Comparison of ENCODE assay signal across 20 cellular contexts in the genomic region with DNA sequence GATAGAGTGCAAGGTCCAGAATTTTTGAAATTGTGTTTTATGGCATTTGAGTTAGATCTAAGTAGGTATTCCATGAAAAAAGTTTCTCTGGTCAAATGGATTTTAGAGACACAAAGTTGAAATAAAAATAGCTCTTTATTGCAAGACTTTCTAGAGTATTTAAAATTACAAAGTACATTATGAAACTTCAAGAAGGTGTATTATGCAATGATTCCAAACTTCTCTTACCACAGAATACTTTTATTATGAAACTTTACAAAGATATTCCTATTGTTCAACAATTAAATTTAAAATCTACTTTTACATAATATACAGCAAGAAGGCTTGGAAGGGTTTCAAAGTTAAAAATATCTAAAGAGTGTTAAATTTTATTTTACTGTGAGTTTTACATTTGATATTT.
"Had no signal": no experiment of that assay in that cellular context is flagged by ENCODE, and none has a peak within 500 bp of the region (broad histone marks: within the 10 kb centered on the region; RNA-seq: fewer than 3 reads in every experiment).

No MANE protein-coding gene starts in this region.

- DNase-seq: cortex of kidney; effector memory CD4-positive, alpha-beta T cell; foreskin melanocyte; head of caudate nucleus; kidney; left colon; mesendoderm; naive thymus-derived CD4-positive, alpha-beta T cell; stimulated activated CD4-positive, alpha-beta T cell treated with anti-CD3 and anti-CD28 coated beads, Interleukin-4, amount 100 ng/mL, for 1 hour; stimulated activated CD8-positive, alpha-beta memory T cell treated with anti-CD3 and anti-CD28 coated beads, Interleukin-4, amount 100 ng/mL, for 48 hours; stimulated activated naive CD8-positive, alpha-beta T cell treated with anti-CD3 and anti-CD28 coated beads, Interleukin-15, Interleukin-2, amounts not matched to agents 100 U/mL and 50 U/mL, for 24 hours; tibial artery; upper lobe of left lung; uterus had no signal

- H3K27ac ChIP-seq: epithelial cell of prostate, esophagus muscularis mucosa, hepatocyte, neutrophil, upper lobe of left lung, uterus had no signal

- H3K4me1 ChIP-seq: esophagus muscularis mucosa, upper lobe of left lung, uterus had no signal

- H3K36me3 ChIP-seq: neutrophil, uterus had no signal

- H3K4me3 ChIP-seq: esophagus muscularis mucosa, hepatocyte, tibial artery, upper lobe of left lung, uterus had no signal

- H3K27me3 ChIP-seq: esophagus muscularis mucosa, hepatocyte, neutrophil, tibial artery, upper lobe of left lung, uterus had no signal

- ATAC-seq: left colon; naive thymus-derived CD4-positive, alpha-beta T cell; right cardiac atrium; stimulated activated effector memory CD8-positive, alpha-beta T cell treated with anti-CD3 and anti-CD28 coated beads, Interleukin-12 subunit alpha, Interleukin-12 subunit beta, amount 100 ng/mL, for 72 hours; stimulated activated naive CD8-positive, alpha-beta T cell treated with anti-CD3 and anti-CD28 coated beads, Interleukin-15, Interleukin-2, amounts not matched to agents 100 U/mL and 50 U/mL, for 24 hours had no signal

- H3K9me3 ChIP-seq: esophagus muscularis mucosa, neutrophil, tibial artery, upper lobe of left lung, uterus had no signal
